Comparison of ENCODE assay signal across 2 cellular contexts in genomic region chr12:62942309-62942708, GRCh38. TPM values are rescaled to one million over a fixed set of nuclear protein-coding genes. Genes with fewer than 3 reads are reported as not detected.
"Had no signal": no experiment of that assay in that cellular context is flagged by ENCODE, and none has a peak within 500 bp of the region (broad histone marks: within the 10 kb centered on the region; RNA-seq: fewer than 3 reads in every experiment).

No MANE protein-coding gene starts in this region.

RNA-seq across cellular contexts. Expression of gene PPM1H, which starts 7.4 kb away (rescaled TPM):
- total RNA-seq: activated B cell treated with CpG ODN at 0.5 μM for 24 hours; activated T-helper 17 cell treated with anti-CD3 and anti-CD28 coated beads, Interleukin-2, amount 50 U/mL, for 72 hours had no signal
